In genomic region chr12:79637093-79637492, GRCh38 we compare ENCODE assay signal across 18 cellular contexts. TPM values are rescaled to one million over a fixed set of nuclear protein-coding genes. Genes with fewer than 3 reads are reported as not detected.
DNase-seq lines count a peak whose midpoint lies in the region; ATAC-seq and TF ChIP-seq lines count a peak whose summit lies in the region.
"Had no signal": no experiment of that assay in that cellular context is flagged by ENCODE, and none has a peak within 500 bp of the region (broad histone marks: within the 10 kb centered on the region; RNA-seq: fewer than 3 reads in every experiment).

No MANE protein-coding gene starts in this region.

- H3K4me3 ChIP-seq in breast epithelium (no peak overlapping the region), SK-N-MC (no peak overlapping the region), left ventricle myocardium inferior (no peak overlapping the region)
- H3K4me3 ChIP-seq: A549, GM12878, HAP-1 had no signal

- CTCF ChIA-PET in MCF 10A (lab: Yijun Ruan, JAX), result interaction anchor here (0.5 to 2.5 kb wide), 5 partner anchors 9 to 550 kb away, joined by 3 to 7 read pairs (median 3); no protein-coding TSS in a partner anchor

- H3K27ac ChIP-seq in breast epithelium, result no peak overlapping the region
- peak overlapping the region; percentile 78 for H3K27ac ChIP-seq in SK-N-MC
- H3K27ac ChIP-seq in left ventricle myocardium inferior (replicated peaks), result no peak overlapping the region
- H3K27ac ChIP-seq: 22Rv1, A549, C4-2B had no signal

- no peaks in the 10 kb centered on the region for H3K9me3 ChIP-seq in breast epithelium
- H3K9me3 ChIP-seq in SK-N-MC (ENCODE audit: low read depth, low read length), result no peaks in the 10 kb centered on the region
- H3K9me3 ChIP-seq in left ventricle myocardium inferior (replicated peaks), result no peaks in the 10 kb centered on the region
- H3K9me3 ChIP-seq: A549, Caco-2, HAP-1 had no signal

- H3K27ac Mint-ChIP-seq in MCF 10A (ENCODE audit: low read depth, unreplicated experiment) (peak overlapping the region; percentile 75), memory B cell (peak overlapping the region; percentile 10)
- H3K27ac Mint-ChIP-seq: CD4-positive, alpha-beta T cell had no signal

- H3K9ac ChIP-seq in SK-N-MC (ENCODE audit: insufficient read length), result no peak overlapping the region

- peaks cover 28% of the 10 kb centered on the region for H3K4me1 Mint-ChIP-seq in MCF 10A (ENCODE audit: insufficient read depth, unreplicated experiment)
- H3K4me1 Mint-ChIP-seq in memory B cell, result peaks cover 14% of the 10 kb centered on the region

- POLR2A ChIA-PET in MCF 10A (lab: Yijun Ruan, JAX), result interaction anchor here (1.2 to 2.7 kb wide), 4 partner anchors 9 to 53 kb away, joined by 4 to 67 read pairs (median 6); partner anchors contain the start of gene PAWR

- H3K27me3 ChIP-seq in breast epithelium, result no peaks in the 10 kb centered on the region
- no peaks in the 10 kb centered on the region for H3K27me3 ChIP-seq in left ventricle myocardium inferior (ENCODE audit: low read depth)

- H3K36me3 ChIP-seq in breast epithelium (no peaks in the 10 kb centered on the region), SK-N-MC (ENCODE audit: insufficient read depth, low read length) (peaks cover 5% of the 10 kb centered on the region; the same call in 1 of the 2 replicates), left ventricle myocardium inferior (no peaks in the 10 kb centered on the region)
- H3K36me3 ChIP-seq: HAP-1 had no signal

- intact Hi-C loops in MCF 10A (cut with micrococcal nuclease) (loop anchor here (5.0 kb wide), 1 partner anchor 50 kb away; no protein-coding TSS in a partner anchor), breast epithelium (cut with DNase I; ENCODE audit: low total_unique reads) (no loop called here), left ventricle myocardium inferior (cut with micrococcal nuclease) (no loop called here)

- TF ChIP-seq POLR2A in breast epithelium (IDR thresholded peaks at IDR 0.05), result no peak

- H3K4me1 ChIP-seq in breast epithelium, result no peaks in the 10 kb centered on the region
- no peaks in the 10 kb centered on the region for H3K4me1 ChIP-seq in left ventricle myocardium inferior

- no TSS peak for BruUV-seq in MCF 10A (replicated peaks; lab: Mats Ljungman, UMichigan)

- no peak for DNase-seq in MCF 10A (ENCODE audit: unreplicated experiment)
- DNase-seq in breast epithelium (ENCODE audit: low spot score in 2 of 2), result no peak
- no peak for DNase-seq in SK-N-MC (ENCODE audit: low read depth, low spot score)
- DNase-seq in memory B cell (ENCODE audit: low spot score in 2 of 2), result no peak
- DNase-seq in left ventricle myocardium inferior, result no peak
- no peak for DNase-seq in medulla oblongata (ENCODE audit: extremely low spot score)
- DNase-seq: AML-193; Caco-2; CD4-positive, alpha-beta T cell; DMS79 treated with DMSO at 0.1 percent for 48 hours; GF-D8; IMR-90 had no signal

- H3K27me3 Mint-ChIP-seq in MCF 10A (ENCODE audit: insufficient read depth, unreplicated experiment) (no peaks in the 10 kb centered on the region), memory B cell (no peaks in the 10 kb centered on the region)
- H3K27me3 Mint-ChIP-seq: CD4-positive, alpha-beta T cell had no signal

- H3K9me3 Mint-ChIP-seq in MCF 10A (ENCODE audit: unreplicated experiment), result no peaks in the 10 kb centered on the region
- H3K9me3 Mint-ChIP-seq in memory B cell, result no peaks in the 10 kb centered on the region
- H3K9me3 Mint-ChIP-seq: CD4-positive, alpha-beta T cell had no signal

- TF ChIP-seq CTCF in MCF 10A (IDR thresholded peaks at IDR 0.05; ENCODE audit: unreplicated experiment), result no peak
- no peak for TF ChIP-seq CTCF in breast epithelium (IDR thresholded peaks at IDR 0.05)
- no peak for TF ChIP-seq CTCF in left ventricle myocardium inferior (IDR thresholded peaks at IDR 0.05; ENCODE audit: borderline replicate concordance)

- no peak overlapping the region for H3K4me3 Mint-ChIP-seq in MCF 10A (ENCODE audit: unreplicated experiment)
- H3K4me3 Mint-ChIP-seq in memory B cell, result no peak overlapping the region
- H3K4me3 Mint-ChIP-seq: CD4-positive, alpha-beta T cell had no signal

- H3K36me3 Mint-ChIP-seq in MCF 10A (ENCODE audit: insufficient read depth, unreplicated experiment), result peaks cover 6% of the 10 kb centered on the region
- H3K36me3 Mint-ChIP-seq in memory B cell, result peaks cover 4% of the 10 kb centered on the region

- ATAC-seq in memory B cell (ENCODE audit: low read depth), result no peak
- ATAC-seq in HG02763 (IDR thresholded peaks at IDR 0.05; ENCODE audit: unreplicated experiment), result no peak
- ATAC-seq: A549, GM12878 had no signal

RNA-seq across cellular contexts. Expression of gene PAWR, which starts 53.7 kb away (rescaled TPM):
- 248 and 330 TPM in 2 replicates for total RNA-seq in MCF 10A (2022)
- total RNA-seq in breast epithelium, result 100 to 1,000 TPM in 2 of 3 donors, 10 to 100 TPM in 1; 17.0 to 155 (median 101) TPM
- total RNA-seq in left ventricle myocardium inferior, result 10.5 TPM
